In genomic region chr6:168200571-168201134, GRCh38 we compare ENCODE assay signal across 20 cellular contexts.
A peak's percentile ranks its signal among the peaks of the same experiment; 100 is the strongest.
DNase-seq lines count a peak whose midpoint lies in the region; ATAC-seq, FAIRE-seq and TF ChIP-seq lines count a peak whose summit lies in the region.
"Had no signal": no experiment of that assay in that cellular context is flagged by ENCODE, and none has a peak within 500 bp of the region (broad histone marks: within the 10 kb centered on the region; RNA-seq: fewer than 3 reads in every experiment).

No MANE protein-coding gene starts in this region.

- no peaks in the 10 kb centered on the region for H4K20me1 ChIP-seq in KMS-11 (ENCODE audit: insufficient read depth)

- H2AFZ ChIP-seq in KMS-11 (ENCODE audit: low read depth) = no peak overlapping the region
- H2AFZ ChIP-seq: GM23338 had no signal

- H2AK5ac ChIP-seq in mesendoderm (ENCODE audit: low read length) = no peak overlapping the region

- H3K4me3 Mint-ChIP-seq in endodermal cell = no peak overlapping the region
- H3K4me3 Mint-ChIP-seq in activated T-cell treated with anti-CD3 and anti-CD28 coated beads, Interleukin-2, amount 50 U/mL, for 24 hours = no peak overlapping the region
- H3K4me3 Mint-ChIP-seq in T-helper 17 cell = no peak overlapping the region
- H3K4me3 Mint-ChIP-seq: CD4-positive, alpha-beta memory T cell; GM23338; H9; IgD-negative memory B cell had no signal

- no peaks in the 10 kb centered on the region for H3K36me3 Mint-ChIP-seq in endodermal cell (ENCODE audit: low read depth)
- no peaks in the 10 kb centered on the region for H3K36me3 Mint-ChIP-seq in activated T-cell treated with anti-CD3 and anti-CD28 coated beads, Interleukin-2, amount 50 U/mL, for 24 hours (ENCODE audit: low read depth)
- no peaks in the 10 kb centered on the region for H3K36me3 Mint-ChIP-seq in T-helper 17 cell (ENCODE audit: low read depth)
- H3K36me3 Mint-ChIP-seq: CD4-positive, alpha-beta memory T cell; IgD-negative memory B cell had no signal

- FAIRE-seq in small intestine (lab: Jason Lieb, UNC) = no peak
- FAIRE-seq: G401.6, HTR-8/SVneo had no signal

- no peak overlapping the region for H4K8ac ChIP-seq in mesendoderm (ENCODE audit: low read depth, low read length)

- H3K79me2 ChIP-seq in KMS-11 (ENCODE audit: insufficient read depth, low read depth) = no peaks in the 10 kb centered on the region
- no peaks in the 10 kb centered on the region for H3K79me2 ChIP-seq in mesendoderm (ENCODE audit: control insufficient read depth, insufficient read depth, low read length)

- H3K27ac ChIP-seq in KMS-11 (peak overlapping the region; percentile 95; the same call in 1 of the 2 replicates), endodermal cell (ENCODE audit: low read depth, low read length) (no peak overlapping the region), mesendoderm (ENCODE audit: low read depth, low read length) (peak overlapping the region; percentile 46), small intestine (ENCODE audit: low read depth in 1 of 2, low read length in 1 of 2) (no peak overlapping the region)
- H3K27ac ChIP-seq: SK-N-MC had no signal

- peaks cover 4% of the 10 kb centered on the region for H3K9me3 Mint-ChIP-seq in endodermal cell
- no peaks in the 10 kb centered on the region for H3K9me3 Mint-ChIP-seq in activated T-cell treated with anti-CD3 and anti-CD28 coated beads, Interleukin-2, amount 50 U/mL, for 24 hours

- H3K4me1 Mint-ChIP-seq in endodermal cell (peaks cover 13% of the 10 kb centered on the region), T-helper 17 cell (no peaks in the 10 kb centered on the region)
- no peaks in the 10 kb centered on the region for H3K4me1 Mint-ChIP-seq in activated T-cell treated with anti-CD3 and anti-CD28 coated beads, Interleukin-2, amount 50 U/mL, for 24 hours (ENCODE audit: low read depth)
- H3K4me1 Mint-ChIP-seq: CD4-positive, alpha-beta memory T cell; IgD-negative memory B cell had no signal

- DNase-seq in endodermal cell (no peak), mesendoderm (no peak), small intestine (peak; percentile 50), T-helper 17 cell (no peak)
- DNase-seq in activated T-cell treated with anti-CD3 and anti-CD28 coated beads, Interleukin-2, amount 50 U/mL, for 24 hours = no peak
- DNase-seq: C1 segment of cervical spinal cord; CD4-positive, alpha-beta memory T cell; NCI-H1048; NCI-H1694; NCI-H2029 treated with DMSO at 0.1 percent for 48 hours; NCI-H2227 treated with DMSO at 0.1 percent for 48 hours; SIG-M5 had no signal

- no peak overlapping the region for H3K4ac ChIP-seq in mesendoderm (ENCODE audit: low read depth, low read length)

- ATAC-seq in GM21423 (IDR thresholded peaks at IDR 0.05; ENCODE audit: unreplicated experiment) (no peak), T-helper 17 cell (no peak)

- no peak overlapping the region for H3K23ac ChIP-seq in mesendoderm (ENCODE audit: low read length)

- H3K27me3 ChIP-seq in KMS-11 (ENCODE audit: insufficient read depth, low read depth) = no peaks in the 10 kb centered on the region
- no peaks in the 10 kb centered on the region for H3K27me3 ChIP-seq in endodermal cell (ENCODE audit: control insufficient read depth, insufficient read depth, low read length, poor library complexity, severe bottlenecking)
- no peaks in the 10 kb centered on the region for H3K27me3 ChIP-seq in mesendoderm (ENCODE audit: insufficient read depth, low read length, poor library complexity)
- H3K27me3 ChIP-seq in small intestine (ENCODE audit: control insufficient read depth in 2 of 2, insufficient read depth in 2 of 2, low read length in 2 of 2) = no peaks in the 10 kb centered on the region

- H3K9me3 ChIP-seq in endodermal cell (ENCODE audit: control insufficient read depth, low read length) (peaks cover 6% of the 10 kb centered on the region), small intestine (ENCODE audit: control insufficient read depth, low read depth) (no peaks in the 10 kb centered on the region), T-helper 17 cell (ENCODE audit: control insufficient read depth, low read length, poor library complexity, severe bottlenecking) (no peaks in the 10 kb centered on the region)

- no peak overlapping the region for H4K5ac ChIP-seq in mesendoderm (ENCODE audit: low read length)

- no peak overlapping the region for H2BK5ac ChIP-seq in mesendoderm (ENCODE audit: low read length)

- H2BK120ac ChIP-seq in mesendoderm (ENCODE audit: low read depth, low read length) = no peak overlapping the region

- no peak for TF ChIP-seq CTCF in KMS-11 (conservative IDR thresholded peaks at IDR 0.05; ENCODE audit: low read depth, low read length)
- no peak for TF ChIP-seq CTCF in endodermal cell (conservative IDR thresholded peaks at IDR 0.05)

- H3K4me2 ChIP-seq in KMS-11 (peak overlapping the region; percentile 59; the same call in 1 of the 2 replicates), mesendoderm (ENCODE audit: low read length) (no peak overlapping the region)
- H3K4me2 ChIP-seq: GM23338 had no signal

- H3K9ac ChIP-seq in KMS-11 (no peak overlapping the region), endodermal cell (ENCODE audit: extremely low read depth, low read length, poor library complexity, severe bottlenecking) (peak overlapping the region; percentile 4), mesendoderm (ENCODE audit: low read length) (no peak overlapping the region)

- no peak overlapping the region for H3K56ac ChIP-seq in mesendoderm (ENCODE audit: low read length)

- 92 to 96% methylated on average over 8 of the region's 8 CpGs for WGBS in endodermal cell (ENCODE audit: insufficient coverage in 1 of 2, insufficient read length in 1 of 2), 2 experiments
- no CpG with 5 or more reads among the region's 8 CpGs for WGBS in mesendoderm (ENCODE audit: extremely low coverage, insufficient coverage, low lambda C conversion rate)
- WGBS in small intestine, 3 donors = 68 to 83% (median 70%) methylated on average over 8 of the region's 8 CpGs

- H3K4me1 ChIP-seq in KMS-11 (ENCODE audit: low read depth, poor library complexity, severe bottlenecking) = peaks cover 55% of the 10 kb centered on the region
- peaks cover 5% of the 10 kb centered on the region for H3K4me1 ChIP-seq in endodermal cell (ENCODE audit: control insufficient read depth, insufficient read depth, low read length)
- H3K4me1 ChIP-seq in mesendoderm (ENCODE audit: control insufficient read depth, low read depth, low read length) = no peaks in the 10 kb centered on the region
- H3K4me1 ChIP-seq in small intestine (ENCODE audit: control insufficient read depth in 2 of 2, insufficient read depth in 1 of 2, low read depth in 1 of 2, low read length in 1 of 2) = no peaks in the 10 kb centered on the region

- no peaks in the 10 kb centered on the region for H3K36me3 ChIP-seq in KMS-11 (ENCODE audit: insufficient read depth)
- H3K36me3 ChIP-seq in endodermal cell (ENCODE audit: control insufficient read depth, insufficient read depth, low read length) = no peaks in the 10 kb centered on the region
- no peaks in the 10 kb centered on the region for H3K36me3 ChIP-seq in mesendoderm (ENCODE audit: control insufficient read depth, insufficient read depth, low read length)
- H3K36me3 ChIP-seq in small intestine (ENCODE audit: control insufficient read depth in 2 of 2, insufficient read depth in 2 of 2, low read length in 2 of 2) = no peaks in the 10 kb centered on the region

- H3K4me3 ChIP-seq in KMS-11 (IDR thresholded peaks at IDR 0.05; ENCODE audit: insufficient read depth, low read depth, low read length) (no peak overlapping the region), endodermal cell (ENCODE audit: low read length) (no peak overlapping the region), mesendoderm (ENCODE audit: low read length) (no peak overlapping the region), small intestine (ENCODE audit: low read depth in 1 of 2, low read length in 2 of 2) (no peak overlapping the region)
- H3K4me3 ChIP-seq: GM23338, SK-N-MC had no signal

- H3K18ac ChIP-seq in mesendoderm (ENCODE audit: low read length) = peak overlapping the region; percentile 5

- H3K79me1 ChIP-seq in mesendoderm (ENCODE audit: low read length) = no peaks in the 10 kb centered on the region

- no peak overlapping the region for H3K27ac Mint-ChIP-seq in endodermal cell
- H3K27ac Mint-ChIP-seq in activated T-cell treated with anti-CD3 and anti-CD28 coated beads, Interleukin-2, amount 50 U/mL, for 24 hours = no peak overlapping the region
- H3K27ac Mint-ChIP-seq in T-helper 17 cell = no peak overlapping the region
- H3K27ac Mint-ChIP-seq: GM23338, H9, IgD-negative memory B cell had no signal

- H2BK15ac ChIP-seq in mesendoderm (replicated peaks; ENCODE audit: low read depth) = no peak overlapping the region

- peaks cover 3% of the 10 kb centered on the region for H3K27me3 Mint-ChIP-seq in endodermal cell (ENCODE audit: insufficient read depth)
- H3K27me3 Mint-ChIP-seq in activated T-cell treated with anti-CD3 and anti-CD28 coated beads, Interleukin-2, amount 50 U/mL, for 24 hours = peaks cover 14% of the 10 kb centered on the region
- peaks cover 30% of the 10 kb centered on the region for H3K27me3 Mint-ChIP-seq in T-helper 17 cell

Comparison
In these comparisons a context has a peak if more than half of its experiments do, and no peak if none do; other contexts are left out.
1. H3K27ac ChIP-seq: peak in KMS-11 (single experiment) and mesendoderm (single experiment); none in endodermal cell (single experiment) and small intestine (0 of 2).